21 cellular contexts compared by ENCODE assay signal in genomic region chr15:29072444-29072843, GRCh38.
"Had no signal": no experiment of that assay in that cellular context is flagged by ENCODE, and none has a peak within 500 bp of the region (broad histone marks: within the 10 kb centered on the region; RNA-seq: fewer than 3 reads in every experiment).

No MANE protein-coding gene starts in this region.

- H3K36me3 ChIP-seq: cardiac muscle cell, spleen, thyroid gland, WERI-Rb-1 had no signal

- H3K4me3 Mint-ChIP-seq: activated CD8-positive, alpha-beta T cell treated with anti-CD3 and anti-CD28 coated beads, Interleukin-2, amount 10 ng/mL, durations not matched to agents 7 days and 5 days; activated naive CD8-positive, alpha-beta T cell; nephron; T-helper 2 cell treated with Interferon-gamma antibody and Interleukin-4, amounts not matched to agents 5 μg/mL and 100 μg/mL, for 36 hours had no signal

- H3K27me3 ChIP-seq: cardiac muscle cell, spleen, thyroid gland had no signal

- FAIRE-seq: endothelial cell of umbilical vein, TTC549 had no signal

- H3K27ac Mint-ChIP-seq: activated CD8-positive, alpha-beta T cell treated with anti-CD3 and anti-CD28 coated beads, Interleukin-2, amount 10 ng/mL, durations not matched to agents 7 days and 5 days; activated naive CD8-positive, alpha-beta T cell; nephron; T-helper 2 cell treated with Interferon-gamma antibody and Interleukin-4, amounts not matched to agents 5 μg/mL and 100 μg/mL, for 36 hours had no signal

- H3K27me3 Mint-ChIP-seq: activated naive CD8-positive, alpha-beta T cell had no signal

- H3K27ac ChIP-seq: cardiac muscle cell, spleen, thyroid gland, WERI-Rb-1 had no signal

- H3K4me1 ChIP-seq: spleen, thyroid gland had no signal

- H3K4me3 ChIP-seq: cardiac muscle cell, spleen, thyroid gland had no signal

- DNase-seq: activated CD4-positive, alpha-beta T cell treated with anti-CD3 and anti-CD28 coated beads for 1 hour; activated CD4-positive, alpha-beta T cell treated with anti-CD3 and anti-CD28 coated beads, Interleukin-2, amount 50 U/mL, for 1 hour; activated CD8-positive, alpha-beta T cell treated with anti-CD3 and anti-CD28 coated beads, Interleukin-2, amount 10 ng/mL, durations not matched to agents 7 days and 5 days; activated naive CD4-positive, alpha-beta T cell; dermis blood vessel endothelial cell; effector memory CD4-positive, alpha-beta T cell; foreskin melanocyte; left cardiac atrium; mesenchymal stem cell; occipital lobe; stimulated activated CD4-positive, alpha-beta T cell treated with anti-CD3 and anti-CD28 coated beads, Interleukin-4, amount 100 ng/mL, for 1 hour; stimulated activated naive CD4-positive, alpha-beta T cell; thyroid gland; WERI-Rb-1 had no signal

- H3K9me3 Mint-ChIP-seq: T-helper 2 cell treated with Interferon-gamma antibody and Interleukin-4, amounts not matched to agents 5 μg/mL and 100 μg/mL, for 36 hours had no signal

- H3K9me3 ChIP-seq: thyroid gland had no signal
